In genomic region chr16:90046971-90047713, GRCh38 we compare ENCODE assay signal across 8 cellular contexts. TPM values are rescaled to one million over a fixed set of nuclear protein-coding genes. Genes with fewer than 3 reads are reported as not detected.
DNase-seq lines count a peak whose midpoint lies in the region; ATAC-seq and TF ChIP-seq lines count a peak whose summit lies in the region.

No MANE protein-coding gene starts in this region.

- no peak overlapping the region for H3K27ac ChIP-seq in iPS-20b (ENCODE audit: low read length)

- peak overlapping the region; percentile 92 for H3K4me2 ChIP-seq in skeletal muscle satellite cell (ENCODE audit: low read length)

- H3K4me1 ChIP-seq in iPS-20b (ENCODE audit: insufficient read depth, low read length) (no peaks in the 10 kb centered on the region), skeletal muscle satellite cell (ENCODE audit: control insufficient read depth, insufficient read depth, low read length) (peaks cover 15% of the 10 kb centered on the region)

- H3K4me3 ChIP-seq in astrocyte of the spinal cord (ENCODE audit: low read depth, low read length), result peak overlapping the region; percentile 21
- peak overlapping the region; percentile 70 for H3K4me3 ChIP-seq in iPS-20b (ENCODE audit: low read length)
- peak overlapping the region; percentile 63 for H3K4me3 ChIP-seq in skeletal muscle satellite cell (ENCODE audit: low read length)

- CTCF ChIA-PET in HEK293T (lab: Yijun Ruan, JAX), result no interaction called here

- peaks cover 17% of the 10 kb centered on the region; the same call in 1 of the 2 replicates for H3K36me3 ChIP-seq in iPS-20b (ENCODE audit: insufficient read depth, low read depth, low read length)
- H3K36me3 ChIP-seq in skeletal muscle satellite cell (ENCODE audit: insufficient read depth, low read length), result peaks cover 14% of the 10 kb centered on the region

- H3K27me3 ChIP-seq in iPS-20b (ENCODE audit: insufficient read depth, low read length) (no peaks in the 10 kb centered on the region), skeletal muscle satellite cell (ENCODE audit: control insufficient read depth, insufficient read depth, low read length) (no peaks in the 10 kb centered on the region)

- in situ Hi-C loops in astrocyte of the spinal cord (cut with HindIII; ENCODE audit: low sequenced_read_pairs), result no loop called here

- TF ChIP-seq CTCF in astrocyte of the spinal cord (IDR thresholded peaks at IDR 0.05; ENCODE audit: low read depth, low read length), result no peak

- DNase-seq in HEK293T (ENCODE audit: extremely low spot score) (no peak), astrocyte of the spinal cord (ENCODE audit: low read depth, low spot score) (peak; percentile 41)
- DNase-seq in activated effector memory CD4-positive, alpha-beta T cell treated with Interleukin-2 at 50 U/mL for 16 hours, result no peak
- DNase-seq in activated CD4-positive, CD25-positive, alpha-beta regulatory T cell treated with anti-CD3 and anti-CD28 coated beads, Interleukin-2, amount 50 U/mL, for 72 hours, result no peak

- ATAC-seq in GM18861 (IDR thresholded peaks at IDR 0.05; ENCODE audit: unreplicated experiment) (no peak), GM19397 (IDR thresholded peaks at IDR 0.05; ENCODE audit: unreplicated experiment) (no peak)

- POLR2A ChIA-PET in HEK293T (lab: Yijun Ruan, JAX), result interaction anchor here (0.6 to 1.4 kb wide), 8 partner anchors 10 to 327 kb away, joined by 3 to 5 read pairs (median 4); partner anchors contain the start of gene DBNDD1

- H3K9me3 ChIP-seq in iPS-20b (ENCODE audit: insufficient read depth, low read depth, low read length) (no peaks in the 10 kb centered on the region), skeletal muscle satellite cell (replicated peaks; ENCODE audit: low read length) (no peaks in the 10 kb centered on the region)

- peak overlapping the region; percentile 48; the same call in 1 of the 2 replicates for H3K9ac ChIP-seq in iPS-20b (ENCODE audit: low read depth, low read length)
- H3K9ac ChIP-seq in skeletal muscle satellite cell (ENCODE audit: low read depth, low read length), result peak overlapping the region; percentile 65

TF ChIP-seq in HEK293T, 16 proteins besides CTCF, POLR2A, EP300 and RAD21:
- no peak for TF ChIP-seq BHLHE40 (IDR thresholded peaks at IDR 0.05; ENCODE audit: borderline replicate concordance)
- TF ChIP-seq L3MBTL2 (conservative IDR thresholded peaks at IDR 0.05), result peak; percentile 66

RNA-seq across cellular contexts. Expression of gene DBNDD1, which starts 27.9 kb away (rescaled TPM):
- total RNA-seq in skeletal muscle satellite cell (2012; rRNA removed), result under 0.01 TPM in 1 of 2 replicates, not detected in the other

RNA-seq across cellular contexts. Expression of gene PRDM7, which starts 30.0 kb away (rescaled TPM):
- not detected in 2 replicates for total RNA-seq in skeletal muscle satellite cell (2012; rRNA removed)
